31 cellular contexts compared by ENCODE assay signal in genomic region chr21:22890656-22891055, GRCh38.
"Had no signal": no experiment of that assay in that cellular context is flagged by ENCODE, and none has a peak within 500 bp of the region (broad histone marks: within the 10 kb centered on the region; RNA-seq: fewer than 3 reads in every experiment).

No MANE protein-coding gene starts in this region.

- ATAC-seq: activated CD8-positive, alpha-beta T cell treated with anti-CD3 and anti-CD28 coated beads for 36 hours; activated naive CD4-positive, alpha-beta T cell treated with anti-CD3 and anti-CD28 coated beads, Interleukin-2, amount 50 U/mL, for 72 hours; body of pancreas had no signal

- DNase-seq: activated CD4-positive, alpha-beta T cell treated with anti-CD3 and anti-CD28 coated beads, Interleukin-2, amount 10 ng/mL, durations not matched to agents 24 days and 14 days; activated CD4-positive, alpha-beta T cell treated with anti-CD3 and anti-CD28 coated beads, Interleukin-2, amount 50 U/mL, for 4 hours; activated CD8-positive, alpha-beta T cell treated with anti-CD3 and anti-CD28 coated beads for 36 hours; activated gamma-delta T cell; activated naive CD4-positive, alpha-beta T cell treated with anti-CD3 and anti-CD28 coated beads for 36 hours; activated T-cell treated with anti-CD3 and anti-CD28 coated beads, Interleukin-2, amount 50 U/mL, for 24 hours; adrenal gland; body of pancreas; caudate nucleus; cerebellar nuclear complex; Kasumi-1; KG1; MG63; NCI-H1092; NCI-H1417 treated with DMSO at 0.1 percent for 48 hours; NCI-H187 treated with DMSO at 0.1 percent for 48 hours; NCI-H2081; NCI-H2227 treated with DMSO at 0.1 percent for 48 hours; NCI-H446; NCI-H510A treated with DMSO at 0.1 percent for 48 hours; NCI-H526 treated with DMSO at 0.1 percent for 48 hours; NCI-H82; NK-92 treated with Interleukin-12 subunit alpha and Interleukin-12 subunit beta, amount 100 ng/mL, for 24 hours; SHP77; SJCRH30 had no signal

- H3K36me3 Mint-ChIP-seq: activated naive CD4-positive, alpha-beta T cell treated with anti-CD3 and anti-CD28 coated beads, Interleukin-2, amount 50 U/mL, for 72 hours had no signal

- H3K4me3 Mint-ChIP-seq: activated CD4-positive, alpha-beta T cell treated with anti-CD3 and anti-CD28 coated beads, Interleukin-2, amount 10 ng/mL, durations not matched to agents 24 days and 14 days; activated CD8-positive, alpha-beta T cell treated with anti-CD3 and anti-CD28 coated beads for 36 hours; activated naive CD4-positive, alpha-beta T cell treated with anti-CD3 and anti-CD28 coated beads for 36 hours; activated T-cell treated with anti-CD3 and anti-CD28 coated beads, Interleukin-2, amount 50 U/mL, for 24 hours; T-helper 1 cell treated with Interleukin-12 subunit alpha and Interleukin-12 subunit beta and Interleukin-4 antibody, amounts not matched to agents 30 μg/mL and 1 μg/mL, for 36 hours; T-helper 2 cell treated with Interferon-gamma antibody and Interleukin-4, amounts not matched to agents 5 μg/mL and 100 μg/mL, for 36 hours had no signal

- H3K27ac Mint-ChIP-seq: activated CD4-positive, alpha-beta T cell treated with anti-CD3 and anti-CD28 coated beads, Interleukin-2, amount 10 ng/mL, durations not matched to agents 24 days and 14 days; activated CD8-positive, alpha-beta T cell treated with anti-CD3 and anti-CD28 coated beads for 36 hours; activated naive CD4-positive, alpha-beta T cell treated with anti-CD3 and anti-CD28 coated beads for 36 hours; activated naive CD4-positive, alpha-beta T cell treated with anti-CD3 and anti-CD28 coated beads, Interleukin-2, amount 50 U/mL, for 72 hours; activated T-cell treated with anti-CD3 and anti-CD28 coated beads, Interleukin-2, amount 50 U/mL, for 24 hours; activated T-helper 2 cell treated with anti-CD3 and anti-CD28 coated beads, Interferon-gamma antibody, Interleukin-2, Interleukin-4, amounts not matched to agents 10 μg/mL and 5 μg/mL and 100 μg/mL, durations not matched to agents 14 hours and 24 hours and 36 hours; T-helper 1 cell treated with Interleukin-12 subunit alpha and Interleukin-12 subunit beta and Interleukin-4 antibody, amounts not matched to agents 30 μg/mL and 1 μg/mL, for 36 hours; T-helper 2 cell treated with Interferon-gamma antibody and Interleukin-4, amounts not matched to agents 5 μg/mL and 100 μg/mL, for 36 hours had no signal

- H3K27me3 Mint-ChIP-seq: activated CD4-positive, alpha-beta T cell treated with anti-CD3 and anti-CD28 coated beads, Interleukin-2, amount 10 ng/mL, durations not matched to agents 24 days and 14 days; activated CD8-positive, alpha-beta T cell treated with anti-CD3 and anti-CD28 coated beads for 36 hours; activated T-cell treated with anti-CD3 and anti-CD28 coated beads, Interleukin-2, amount 50 U/mL, for 24 hours had no signal

- H3K9me3 Mint-ChIP-seq: activated CD4-positive, alpha-beta T cell treated with anti-CD3 and anti-CD28 coated beads, Interleukin-2, amount 10 ng/mL, durations not matched to agents 24 days and 14 days; activated CD8-positive, alpha-beta T cell treated with anti-CD3 and anti-CD28 coated beads for 36 hours; activated naive CD4-positive, alpha-beta T cell treated with anti-CD3 and anti-CD28 coated beads for 36 hours; activated T-cell treated with anti-CD3 and anti-CD28 coated beads, Interleukin-2, amount 50 U/mL, for 24 hours; T-helper 1 cell treated with Interleukin-12 subunit alpha and Interleukin-12 subunit beta and Interleukin-4 antibody, amounts not matched to agents 30 μg/mL and 1 μg/mL, for 36 hours; T-helper 2 cell treated with Interferon-gamma antibody and Interleukin-4, amounts not matched to agents 5 μg/mL and 100 μg/mL, for 36 hours had no signal

- H3K4me3 ChIP-seq: adrenal gland, body of pancreas, breast epithelium, MG63, SJCRH30, SK-N-MC had no signal

- H3K4me1 Mint-ChIP-seq: activated CD4-positive, alpha-beta T cell treated with anti-CD3 and anti-CD28 coated beads, Interleukin-2, amount 10 ng/mL, durations not matched to agents 24 days and 14 days had no signal
